Comparison of ENCODE assay signal across 20 cellular contexts in the genomic region with DNA sequence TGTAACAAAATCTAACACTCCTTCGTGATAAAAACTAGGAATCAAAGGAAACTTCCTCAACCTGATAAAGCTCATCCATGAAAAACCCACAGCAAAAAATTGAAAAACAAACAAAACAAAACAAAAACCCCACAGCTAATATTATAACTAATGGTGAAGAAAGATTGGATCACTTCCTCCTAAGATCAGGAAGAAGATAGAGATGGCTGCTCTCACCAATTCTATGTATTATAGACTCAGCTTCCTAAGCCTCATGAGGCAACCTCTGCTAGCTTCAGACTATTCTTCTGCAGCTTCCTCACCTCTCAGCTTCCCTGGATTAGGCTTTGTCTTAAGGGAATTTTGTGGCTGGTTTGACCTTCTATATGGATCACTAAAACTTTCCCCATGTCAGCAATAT. TPM values are rescaled to one million over a fixed set of nuclear protein-coding genes. Genes with fewer than 3 reads are reported as not detected.
DNase-seq lines count a peak whose midpoint lies in the region; ATAC-seq and TF ChIP-seq lines count a peak whose summit lies in the region.
"Had no signal": no experiment of that assay in that cellular context is flagged by ENCODE, and none has a peak within 500 bp of the region (broad histone marks: within the 10 kb centered on the region; RNA-seq: fewer than 3 reads in every experiment).

No MANE protein-coding gene starts in this region.

- DNase-seq in mesothelial cell of epicardium (ENCODE audit: low spot score in 2 of 2, unreplicated experiment in 2 of 2) (no peak), pons (ENCODE audit: low spot score) (no peak), NCI-H187 (lab: John Stamatoyannopoulos, UW) (no peak)
- DNase-seq in NK-92 treated with Interleukin-12 subunit alpha and Interleukin-12 subunit beta, amount 100 ng/mL, for 24 hours (lab: John Stamatoyannopoulos, UW), result no peak
- DNase-seq: activated CD4-positive, alpha-beta T cell treated with anti-CD3 and anti-CD28 coated beads for 1 hour; endodermal cell; glutamatergic neuron; GOT3; Kasumi-1; left lung; NCI-H524 treated with DMSO at 0.1 percent for 48 hours; small intestine; stimulated activated CD4-positive, alpha-beta T cell treated with anti-CD3 and anti-CD28 coated beads, Interleukin-2, amount 100 ng/mL, for 48 hours; stimulated activated naive CD8-positive, alpha-beta T cell treated with anti-CD3 and anti-CD28 coated beads, Interleukin-15, amount 100 ng/mL, for 72 hours; upper lobe of left lung had no signal

- peak; percentile 43 for ATAC-seq in GM19395 (IDR thresholded peaks at IDR 0.05; ENCODE audit: unreplicated experiment)
- ATAC-seq in HG02571 (IDR thresholded peaks at IDR 0.05; ENCODE audit: unreplicated experiment), result peak; percentile 20
- peak; percentile 8 for ATAC-seq in HG03442 (IDR thresholded peaks at IDR 0.05; ENCODE audit: unreplicated experiment)
- ATAC-seq: activated naive CD4-positive, alpha-beta T cell treated with anti-CD3 and anti-CD28 coated beads, Interleukin-2, amount 50 U/mL, for 72 hours; left lung; stimulated activated naive CD8-positive, alpha-beta T cell treated with anti-CD3 and anti-CD28 coated beads, Interleukin-15, amount 100 ng/mL, for 72 hours had no signal

- no peak overlapping the region for H3K4me3 Mint-ChIP-seq in mesothelial cell of epicardium
- H3K4me3 Mint-ChIP-seq: endodermal cell; neural progenitor cell; stimulated activated naive CD8-positive, alpha-beta T cell treated with anti-CD3 and anti-CD28 coated beads, Interleukin-15, amount 100 ng/mL, for 72 hours had no signal

- peaks cover 2% of the 10 kb centered on the region for H3K4me1 Mint-ChIP-seq in mesothelial cell of epicardium
- H3K4me1 Mint-ChIP-seq: endodermal cell; neural progenitor cell; stimulated activated naive CD8-positive, alpha-beta T cell treated with anti-CD3 and anti-CD28 coated beads, Interleukin-15, amount 100 ng/mL, for 72 hours had no signal

- peak overlapping the region; percentile 43 for H3K27ac Mint-ChIP-seq in mesothelial cell of epicardium
- H3K27ac Mint-ChIP-seq: activated naive CD4-positive, alpha-beta T cell treated with anti-CD3 and anti-CD28 coated beads, Interleukin-2, amount 50 U/mL, for 72 hours; endodermal cell; neural progenitor cell; stimulated activated naive CD8-positive, alpha-beta T cell treated with anti-CD3 and anti-CD28 coated beads, Interleukin-15, amount 100 ng/mL, for 72 hours had no signal

- no peak for TF ChIP-seq CTCF in mesothelial cell of epicardium (IDR thresholded peaks at IDR 0.05; ENCODE audit: unreplicated experiment)

- peaks cover 7% of the 10 kb centered on the region for H3K9me3 Mint-ChIP-seq in mesothelial cell of epicardium

- peaks cover 3% of the 10 kb centered on the region for H3K27me3 Mint-ChIP-seq in mesothelial cell of epicardium (ENCODE audit: low read depth)
- H3K27me3 Mint-ChIP-seq: stimulated activated naive CD8-positive, alpha-beta T cell treated with anti-CD3 and anti-CD28 coated beads, Interleukin-15, amount 100 ng/mL, for 72 hours had no signal

- H3K36me3 Mint-ChIP-seq in mesothelial cell of epicardium, result peaks cover 6% of the 10 kb centered on the region
- H3K36me3 Mint-ChIP-seq: neural progenitor cell had no signal

RNA-seq across cellular contexts. Expression of a gene that starts 40.1 kb away (rescaled TPM):
- total RNA-seq in mesothelial cell of epicardium, result 36.8 to 47.3 TPM (median 42.8 TPM) in 3 replicates

RNA-seq across cellular contexts. Expression of a gene that starts 45.8 kb away (rescaled TPM):
- 111 to 119 TPM (median 111 TPM) in 3 replicates for total RNA-seq in mesothelial cell of epicardium
